ENCODE assay signal across 20 cellular contexts in genomic region chr1:212438831-212439237, GRCh38.
"Had no signal": no experiment of that assay in that cellular context is flagged by ENCODE, and none has a peak within 500 bp of the region (broad histone marks: within the 10 kb centered on the region; RNA-seq: fewer than 3 reads in every experiment).

No MANE protein-coding gene starts in this region.

- H3K27ac ChIP-seq: colonic mucosa, heart left ventricle, psoas muscle, spleen, stomach, thoracic aorta had no signal

- H3K36me3 ChIP-seq: colonic mucosa, thoracic aorta had no signal

- H3K27me3 Mint-ChIP-seq: naive B cell had no signal

- H3K4me3 ChIP-seq: colonic mucosa, heart left ventricle, psoas muscle, spleen, stomach, thoracic aorta had no signal

- DNase-seq: colonic mucosa; dermis blood vessel endothelial cell; foreskin melanocyte; heart left ventricle; hippocampal formation; left colon; mesendoderm; naive B cell; psoas muscle; retina; spleen; stimulated activated CD4-positive, alpha-beta T cell treated with anti-CD3 and anti-CD28 coated beads, Interleukin-15, amount 100 ng/mL, for 24 hours; stimulated activated CD4-positive, alpha-beta T cell treated with anti-CD3 and anti-CD28 coated beads, Interleukin-2, amount 100 ng/mL, for 24 hours; stimulated activated naive CD4-positive, alpha-beta T cell; stomach; substantia nigra; trophoblast cell had no signal

- H3K4me1 ChIP-seq: colonic mucosa had no signal

- H3K9me3 Mint-ChIP-seq: naive B cell, nephron had no signal

- H3K36me3 Mint-ChIP-seq: naive B cell had no signal

- H3K4me3 Mint-ChIP-seq: nephron had no signal

- H3K9me3 ChIP-seq: colonic mucosa, heart left ventricle, psoas muscle, spleen, stomach, thoracic aorta had no signal

- ATAC-seq: heart left ventricle, left colon, psoas muscle, sciatic nerve had no signal

- H3K27me3 ChIP-seq: colonic mucosa, heart left ventricle, spleen, stomach had no signal

- H3K27ac Mint-ChIP-seq: nephron had no signal
